8 cellular contexts compared by ENCODE assay signal in the genomic region with DNA sequence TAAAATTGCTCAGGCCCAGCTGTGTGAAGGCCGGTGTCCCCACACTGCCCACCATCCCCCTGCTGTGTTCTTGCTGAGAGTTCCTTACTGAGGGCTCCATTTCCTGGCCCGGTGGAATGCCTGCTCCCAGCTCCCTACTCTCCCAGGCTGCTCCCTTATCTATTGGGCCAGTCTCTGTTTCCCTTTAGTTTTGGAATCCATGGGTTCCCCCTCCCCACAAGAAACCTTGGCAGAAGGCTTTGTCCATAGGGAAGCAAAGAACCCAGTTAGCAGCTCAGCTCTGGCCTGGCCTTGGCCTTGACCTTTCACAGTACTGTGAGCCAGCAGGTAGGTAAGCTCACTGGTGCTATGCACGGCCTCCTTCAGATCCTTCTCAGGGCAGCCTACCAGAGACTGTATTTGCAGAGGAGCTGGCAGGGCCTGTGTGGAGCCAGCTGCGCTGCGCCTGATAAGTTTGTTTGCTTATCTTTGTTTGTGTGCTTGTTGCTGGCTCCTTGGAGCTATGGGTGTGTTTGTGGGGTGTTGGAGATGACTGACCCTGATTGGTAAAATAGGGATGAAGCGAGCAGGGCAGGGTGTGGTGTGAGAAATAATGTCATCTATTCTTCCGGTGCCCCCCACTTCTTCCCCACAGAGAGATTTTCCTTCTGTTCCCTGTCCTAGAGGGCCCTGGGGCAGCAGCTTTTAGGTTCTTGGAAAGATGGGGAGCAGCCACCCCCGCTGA. TPM values are rescaled to one million over a fixed set of nuclear protein-coding genes. Genes with fewer than 3 reads are reported as not detected.
DNase-seq lines count a peak whose midpoint lies in the region; ATAC-seq, FAIRE-seq and TF ChIP-seq lines count a peak whose summit lies in the region.

No MANE protein-coding gene starts in this region.

- H3K9me1 ChIP-seq in K562 (ENCODE audit: control insufficient read depth, insufficient read depth, low read length): peaks cover 16% of the 10 kb centered on the region

- POLR2A ChIA-PET in K562 (lab: Yijun Ruan, JAX): interaction anchor here (0.6 to 4.5 kb wide), 15 partner anchors 10 to 1517 kb away, joined by 3 to 75 read pairs (median 5); a partner anchor contains a TSS

- TF ChIP-seq CTCF in K562 (IDR thresholded peaks at IDR 0.05 in 2 of 3, conservative IDR thresholded peaks at IDR 0.05 in 1 of 3; ENCODE audit: insufficient read depth in 2 of 3, low read depth in 1 of 3, low read length in 3 of 3) (no peak), left lung (IDR thresholded peaks at IDR 0.05) (no peak), thoracic aorta (IDR thresholded peaks at IDR 0.05) (no peak)

- peaks cover 75% of the 10 kb centered on the region for H3K79me2 ChIP-seq in ACC112 (ENCODE audit: control insufficient read depth, insufficient read depth, low read length, unreplicated experiment)
- peaks cover 96% of the 10 kb centered on the region for H3K79me2 ChIP-seq in K562 (ENCODE audit: control insufficient read depth, insufficient read depth, low read length)

- no peaks in the 10 kb centered on the region for H3K36me3 ChIP-seq in ACC112 (ENCODE audit: insufficient read depth, low read length)
- H3K36me3 ChIP-seq in K562 (ENCODE audit: control insufficient read depth, insufficient read depth, low read length): peaks cover 43% of the 10 kb centered on the region
- H3K36me3 ChIP-seq in left lung: no peaks in the 10 kb centered on the region
- no peaks in the 10 kb centered on the region for H3K36me3 ChIP-seq in thoracic aorta

- peak overlapping the region; percentile 74 for H3K4me2 ChIP-seq in K562 (ENCODE audit: insufficient read depth, low read length)

- H3K27ac ChIP-seq in ACC112 (ENCODE audit: low read depth, low read length) (peak overlapping the region; percentile 4; the same call in 1 of the 2 replicates), K562 (ENCODE audit: extremely low read depth, low read depth, low read length) (peak overlapping the region; percentile 74), left lung (peak overlapping the region; percentile 67 to 78), thoracic aorta (peak overlapping the region; percentile 63 to 68)

- no peak overlapping the region for H2AFZ ChIP-seq in ACC112 (ENCODE audit: low read length, unreplicated experiment)
- H2AFZ ChIP-seq in K562 (ENCODE audit: low read depth, low read length): no peak overlapping the region

- H3K9me3 ChIP-seq in K562 (replicated peaks; ENCODE audit: control insufficient read depth, insufficient read depth, low read depth, low read length): 0 out of 2 replicates have a peak, but pooled peaks cover 2% of the 10 kb centered on the region
- H3K9me3 ChIP-seq in left lung: no peaks in the 10 kb centered on the region
- no peaks in the 10 kb centered on the region for H3K9me3 ChIP-seq in thoracic aorta

- H3K27me3 ChIP-seq in ACC112 (ENCODE audit: insufficient read depth, low read length): no peaks in the 10 kb centered on the region
- no peaks in the 10 kb centered on the region for H3K27me3 ChIP-seq in K562 (ENCODE audit: control insufficient read depth in 2 of 2, insufficient read depth in 2 of 2, low read length in 2 of 2)
- H3K27me3 ChIP-seq in left lung: no peaks in the 10 kb centered on the region
- no peaks in the 10 kb centered on the region for H3K27me3 ChIP-seq in thoracic aorta (replicated peaks; ENCODE audit: insufficient read depth)

- intact Hi-C loops in K562 (cut with micrococcal nuclease) (loop anchor here (2.0 kb wide), 2 partner anchors 17 to 33 kb away; no protein-coding TSS in a partner anchor), left lung (cut with DNase I) (no loop called here)

- peak; percentile 98 for FAIRE-seq in K562 (lab: Jason Lieb, UNC)

- peak; percentile 97 for TF ChIP-seq EP300 in K562 (IDR thresholded peaks at IDR 0.05; ENCODE audit: low read length)

- TF ChIP-seq RAD21 in K562 (CRISPR knock-in tag; conservative IDR thresholded peaks at IDR 0.05 in 1 of 2, IDR thresholded peaks at IDR 0.05 in 1 of 2): no peak

- peak; percentile 15 for DNase-seq in M059J (ENCODE audit: low read depth)
- DNase-seq in K562 (ENCODE audit: extremely low read depth in 1 of 4, low spot score in 3 of 4): peak; percentile 86 to 96 (median 89)
- peak in 1 of 2 donors; percentile 78 for DNase-seq in left lung
- DNase-seq in thoracic aorta (ENCODE audit: low spot score): no peak
- no peak for DNase-seq in iPS-NIHi11 (ENCODE audit: low spot score)

- 2% methylated on average over 8 of the region's 8 CpGs for WGBS in K562 (ENCODE audit: insufficient coverage, low coverage, missing lambda C conversion rate)

- TF ChIP-seq POLR2A in K562 (conservative IDR thresholded peaks at IDR 0.05): no peak

- H3K4me3 ChIP-seq in ACC112 (ENCODE audit: low read depth, low read length): no peak overlapping the region
- H3K4me3 ChIP-seq in K562: no peak overlapping the region; the same call in 1 of the 2 replicates
- H3K4me3 ChIP-seq in left lung: no peak overlapping the region
- H3K4me3 ChIP-seq in thoracic aorta: peak overlapping the region; percentile 2

- CTCF ChIA-PET in K562 (lab: Yijun Ruan, JAX; ENCODE audit: low intra/inter-chr PET ratio): no interaction called here

- peak overlapping the region; percentile 62 to 63; a peak in 3 of 4 replicates for H3K9ac ChIP-seq in K562 (ENCODE audit: insufficient read depth in 1 of 2, low read depth in 2 of 2, low read length in 2 of 2)

- ATAC-seq in K562 (peak; percentile 91), left lung (peak; percentile 95), thoracic aorta (ENCODE audit: insufficient number of reproducible peaks, low FRiP score, low read depth) (no peak), GM18519 (IDR thresholded peaks at IDR 0.05; ENCODE audit: low FRiP score, unreplicated experiment) (no peak), GM21528 (IDR thresholded peaks at IDR 0.05; ENCODE audit: low FRiP score, unreplicated experiment) (no peak)

- in situ Hi-C loops in K562 (cut with MboI): no loop called here

- H3K4me1 ChIP-seq in ACC112 (ENCODE audit: control insufficient read depth, insufficient read depth, low read length, unreplicated experiment) (peaks cover 19% of the 10 kb centered on the region), K562 (replicated peaks in 1 of 2; ENCODE audit: control insufficient read depth in 2 of 2, insufficient read depth in 2 of 2, low read length in 2 of 2) (peaks cover 57 to 69% of the 10 kb centered on the region in 2 experiments), left lung (peaks cover 37 to 65% of the 10 kb centered on the region in 2 donors), thoracic aorta (ENCODE audit: control insufficient read depth in 1 of 2, low read depth in 2 of 2) (peaks cover 29 to 68% of the 10 kb centered on the region in 2 donors)

- peaks cover 14% of the 10 kb centered on the region; the same call in 1 of the 2 replicates for H4K20me1 ChIP-seq in K562 (replicated peaks; ENCODE audit: control insufficient read depth, insufficient read depth, low read length)

- no TSS peak for BruUV-seq in K562 (replicated peaks; lab: Mats Ljungman, UMichigan)

TF ChIP-seq in K562, 482 proteins besides CTCF, POLR2A, EP300 and RAD21 (continues in another document):
- TF ChIP-seq, protein P1, sequence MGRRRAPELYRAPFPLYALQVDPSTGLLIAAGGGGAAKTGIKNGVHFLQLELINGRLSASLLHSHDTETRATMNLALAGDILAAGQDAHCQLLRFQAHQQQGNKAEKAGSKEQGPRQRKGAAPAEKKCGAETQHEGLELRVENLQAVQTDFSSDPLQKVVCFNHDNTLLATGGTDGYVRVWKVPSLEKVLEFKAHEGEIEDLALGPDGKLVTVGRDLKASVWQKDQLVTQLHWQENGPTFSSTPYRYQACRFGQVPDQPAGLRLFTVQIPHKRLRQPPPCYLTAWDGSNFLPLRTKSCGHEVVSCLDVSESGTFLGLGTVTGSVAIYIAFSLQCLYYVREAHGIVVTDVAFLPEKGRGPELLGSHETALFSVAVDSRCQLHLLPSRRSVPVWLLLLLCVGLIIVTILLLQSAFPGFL (CRISPR knock-in tag; IDR thresholded peaks at IDR 0.05): no peak
- TF ChIP-seq ZNF431 (CRISPR knock-in tag; IDR thresholded peaks at IDR 0.05) (no peak), RBM39 (optimal IDR thresholded peaks at IDR 0.05; ENCODE audit: low read depth, low read length) (no peak), JUND (IDR thresholded peaks at IDR 0.05; ENCODE audit: borderline replicate concordance, low read depth, low read length) (peak; percentile 64), JUND (tag; IDR thresholded peaks at IDR 0.05; ENCODE audit: borderline replicate concordance, low read depth, low read length) (peak; percentile 73; the same call in 2 of the 3 replicates), DDX20 (tag; IDR thresholded peaks at IDR 0.05; ENCODE audit: low read depth) (no peak), PCBP1 (IDR thresholded peaks at IDR 0.05; ENCODE audit: low read depth, low read length, poor library complexity, severe bottlenecking) (no peak), MEF2D (tag; conservative IDR thresholded peaks at IDR 0.05; ENCODE audit: low read depth) (peak; percentile 65; the same call in 1 of the 2 replicates)

RNA-seq across cellular contexts. Expression of a gene that starts 19.2 kb away (rescaled TPM):
- 3.2 and 7.7 TPM in 2 replicates for total RNA-seq in M059J (2014; rRNA removed; shearing (Covaris generic))
- total RNA-seq in K562 (2011; cell fraction: chromatin; rRNA removed; ENCODE audit: low replicate concordance): 289 and 513 TPM in 2 replicates
- total RNA-seq in K562 (2011; cell fraction: nucleolus; rRNA removed): 197 and 203 TPM in 2 replicates
- total RNA-seq in K562 (2011; cell fraction: nucleoplasm; rRNA removed): 215 and 311 TPM in 2 replicates
- total RNA-seq in K562 (2014; rRNA removed) (14.7 and 36.9 TPM in 2 replicates), K562 (2014; rRNA removed; fragmentation: Illumina TruSeq; extraction: Trizol) (13.8 and 18.1 TPM in 2 replicates), K562 (2015; rRNA removed; fragmentation: Illumina TruSeq; extraction: Trizol) (25.8 and 28.9 TPM in 2 replicates), K562 (2021) (65.8 and 66.3 TPM in 2 replicates), left lung (10 to 100 TPM; 48.1 to 62.6 TPM), thoracic aorta (10 to 100 TPM; 35.5 to 50.3 TPM)
- polyA plus RNA-seq in K562 (2011; rRNA removed) (14.4 and 20.7 TPM in 2 replicates), K562 (2014; fragmentation: Illumina TruSeq; extraction: Trizol) (40.7 and 46.7 TPM in 2 replicates), K562 (2014; fragmentation: Nextera tagmentation; extraction: Ambion mirVana) (1 to 10 TPM; 2.2 to 3.8 TPM), K562 (2014; rRNA removed) (26.0 and 26.5 TPM in 2 replicates)
- 9.9 and 11.6 TPM in 2 replicates for polyA plus RNA-seq in K562 (2011; cell fraction: cytosol; rRNA removed)
- polyA plus RNA-seq in K562 (2011; cell fraction: nucleus; rRNA removed): 78.1 and 99.4 TPM in 2 replicates
- polyA plus RNA-seq in K562 (2012): 33.1 and 37.7 TPM in 2 replicates
- polyA minus RNA-seq in K562 (2011; rRNA and poly(A)+ RNA removed): 20.9 and 23.5 TPM in 2 replicates
- polyA minus RNA-seq in K562 (2011; cell fraction: cytosol; rRNA and poly(A)+ RNA removed): 51.8 and 60.9 TPM in 2 replicates
- 61.8 and 88.5 TPM in 2 replicates for polyA minus RNA-seq in K562 (2011; cell fraction: nucleus; rRNA and poly(A)+ RNA removed)

Comparison
In these comparisons a context has a peak if more than half of its experiments do, and no peak if none do; other contexts are left out.
1. H3K27ac ChIP-seq: peak in every context shown above with its lines; median percentile 74 in K562; 72 in left lung; 66 in thoracic aorta; 4 in ACC112.
2. DNase-seq: peak in M059J (single experiment) and K562 (4 of 4); none in thoracic aorta (single experiment) and iPS-NIHi11 (single experiment).
3. ATAC-seq: peak in K562 (single experiment) and left lung (single experiment); none in thoracic aorta (single experiment), GM18519 (single experiment) and GM21528 (single experiment).